In the genomic region with DNA sequence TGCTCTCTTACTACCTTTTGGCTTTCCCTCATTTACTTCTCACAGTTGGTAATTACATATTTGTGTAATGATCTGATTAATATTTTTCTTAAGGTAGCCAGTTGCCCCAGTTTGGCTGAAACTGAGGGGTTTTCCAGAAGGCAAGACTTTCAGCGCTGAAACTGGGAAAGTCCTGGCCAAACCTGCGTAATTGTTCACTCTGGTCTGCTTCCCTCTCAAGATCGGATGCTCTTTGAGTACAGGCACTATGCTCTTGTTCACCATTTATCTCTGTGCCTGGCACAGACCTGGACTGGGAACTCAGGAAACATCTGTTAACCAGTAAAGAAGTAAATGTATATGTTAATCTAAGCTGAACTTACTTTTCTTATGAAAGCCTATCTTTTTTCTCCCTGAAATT, we compare ENCODE assay signal across 15 cellular contexts.
"Had no signal": no experiment of that assay in that cellular context is flagged by ENCODE, and none has a peak within 500 bp of the region (broad histone marks: within the 10 kb centered on the region; RNA-seq: fewer than 3 reads in every experiment).

No MANE protein-coding gene starts in this region.

- H3K27ac Mint-ChIP-seq: activated naive CD4-positive, alpha-beta T cell treated with anti-CD3 and anti-CD28 coated beads, Interleukin-2, amount 50 U/mL, for 24 hours; activated T-cell treated with anti-CD3 and anti-CD28 coated beads, Interleukin-2, amount 50 U/mL, for 24 hours; T-helper 17 cell had no signal

- H3K9me3 ChIP-seq: mucosa of descending colon, ovary, tibial nerve had no signal

- DNase-seq: activated CD4-positive, CD25-positive, alpha-beta regulatory T cell; activated effector memory CD4-positive, alpha-beta T cell treated with Interleukin-2 at 50 U/mL for 16 hours; activated T-cell treated with anti-CD3 and anti-CD28 coated beads, Interleukin-2, amount 50 U/mL, for 24 hours; amygdala; brain microvascular endothelial cell; cerebellar nuclear complex; left cardiac atrium; mucosa of descending colon; ovary; stimulated activated CD4-positive, alpha-beta T cell treated with anti-CD3 and anti-CD28 coated beads, Interleukin-15, amount 100 ng/mL, for 24 hours; stimulated activated CD4-positive, alpha-beta T cell treated with anti-CD3 and anti-CD28 coated beads, Interleukin-4, amount 100 ng/mL, for 24 hours; T-helper 17 cell had no signal

- H3K4me3 ChIP-seq: lung, mucosa of descending colon, ovary, tibial nerve had no signal

- H3K4me3 Mint-ChIP-seq: activated naive CD4-positive, alpha-beta T cell treated with anti-CD3 and anti-CD28 coated beads, Interleukin-2, amount 50 U/mL, for 24 hours; activated T-cell treated with anti-CD3 and anti-CD28 coated beads, Interleukin-2, amount 50 U/mL, for 24 hours; T-helper 17 cell had no signal

- H3K27me3 ChIP-seq: brain microvascular endothelial cell, ovary, tibial nerve had no signal

- H3K36me3 ChIP-seq: brain microvascular endothelial cell, ovary had no signal

- H3K27me3 Mint-ChIP-seq: activated naive CD4-positive, alpha-beta T cell treated with anti-CD3 and anti-CD28 coated beads, Interleukin-2, amount 50 U/mL, for 24 hours; activated T-cell treated with anti-CD3 and anti-CD28 coated beads, Interleukin-2, amount 50 U/mL, for 24 hours; T-helper 17 cell had no signal

- H3K4me1 Mint-ChIP-seq: activated naive CD4-positive, alpha-beta T cell treated with anti-CD3 and anti-CD28 coated beads, Interleukin-2, amount 50 U/mL, for 24 hours had no signal

- H3K27ac ChIP-seq: brain microvascular endothelial cell, ovary, tibial nerve had no signal
